ENCODE assay signal across 8 cellular contexts in genomic region chr2:240136013-240136670, GRCh38. TPM values are rescaled to one million over a fixed set of nuclear protein-coding genes. Genes with fewer than 3 reads are reported as not detected.
DNase-seq lines count a peak whose midpoint lies in the region; ATAC-seq and TF ChIP-seq lines count a peak whose summit lies in the region.

TSS of gene COPS9 (minus strand) at chr2:240136305. CDS start at chr2:240136284, 21 bp downstream.

- H2AFZ ChIP-seq in MM.1S (ENCODE audit: low read length) = peak within 1 kb of the TSS; percentile 93

- no peaks in the 10 kb centered on the region for H4K20me1 ChIP-seq in MM.1S (ENCODE audit: insufficient read depth, low read length)

- no peaks in the 10 kb centered on the region for H3K27me3 Mint-ChIP-seq in activated naive CD4-positive, alpha-beta T cell treated with anti-CD3 and anti-CD28 coated beads for 36 hours (ENCODE audit: low read depth)

- no peak for TF ChIP-seq EP300 in gastroesophageal sphincter (IDR thresholded peaks at IDR 0.05)

- peaks cover 18% of the 10 kb centered on the region for H3K79me2 ChIP-seq in MM.1S (ENCODE audit: low read length)

- H3K4me1 ChIP-seq in HAP-1 (peaks cover 4% of the 10 kb centered on the region; the same call in 1 of the 2 replicates), MM.1S (ENCODE audit: low read length) (0 out of 2 replicates have a peak, but pooled peaks cover 4% of the 10 kb centered on the region), gastroesophageal sphincter (peaks cover 2 to 27% (median 9%) of the 10 kb centered on the region in 3 donors)

- H3K36me3 ChIP-seq in HAP-1 (replicated peaks) (peaks cover 28% of the 10 kb centered on the region), MM.1S (replicated peaks; ENCODE audit: insufficient read depth, low read length) (no peaks in the 10 kb centered on the region), SK-N-MC (ENCODE audit: insufficient read depth, low read length) (peaks cover 17% of the 10 kb centered on the region), gastroesophageal sphincter (peaks cover 0 to 28% of the 10 kb centered on the region in 2 donors)

- peaks cover 25% of the 10 kb centered on the region for H3K4me1 Mint-ChIP-seq in activated naive CD4-positive, alpha-beta T cell treated with anti-CD3 and anti-CD28 coated beads for 36 hours (ENCODE audit: low read depth)

- peak within 1 kb of the TSS; percentile 74 for H3K27ac Mint-ChIP-seq in activated naive CD4-positive, alpha-beta T cell treated with anti-CD3 and anti-CD28 coated beads for 36 hours

- in situ Hi-C loops in G401 (cut with HindIII; ENCODE audit: low sequenced_read_pairs) = no loop called here
- in situ Hi-C loops in HAP-1 (cut with MboI; ENCODE audit: low sequenced_read_pairs) = no loop called here

- H3K9me2 ChIP-seq in MM.1S (replicated peaks; ENCODE audit: insufficient read depth, low read length) = no peaks in the 10 kb centered on the region

- H3K9me3 ChIP-seq in HAP-1 (no peaks in the 10 kb centered on the region), MM.1S (replicated peaks; ENCODE audit: insufficient read depth, low read length) (no peaks in the 10 kb centered on the region), SK-N-MC (ENCODE audit: low read depth, low read length) (no peaks in the 10 kb centered on the region), gastroesophageal sphincter (no peaks in the 10 kb centered on the region)

- peak within 1 kb of the TSS; percentile 95 for H3K4me2 ChIP-seq in MM.1S (ENCODE audit: low read depth, low read length)

- 0% methylated on average over 2 of the region's 79 CpGs; no CpG with 5 or more reads in 1 of the 2 donors for WGBS in gastroesophageal sphincter (ENCODE audit: low coverage in 1 of 2), 2 donors

- TF ChIP-seq CTCF in MM.1S (IDR thresholded peaks at IDR 0.05; ENCODE audit: low read length) (no peak), gastroesophageal sphincter (IDR thresholded peaks at IDR 0.05) (peak in 2 of 4 experiments; percentile 17 to 46), subcutaneous adipose tissue (IDR thresholded peaks at IDR 0.05; ENCODE audit: low read depth) (no peak)

- no peak within 1 kb of the TSS for H3K27ac ChIP-seq in MM.1S (ENCODE audit: low read length)
- no peak within 1 kb of the TSS for H3K27ac ChIP-seq in SK-N-MC
- peak within 1 kb of the TSS; percentile 39 to 90 (median 80) for H3K27ac ChIP-seq in gastroesophageal sphincter

- no peaks in the 10 kb centered on the region for H3F3A ChIP-seq in MM.1S (ENCODE audit: insufficient read depth, low read length)

- peak; percentile 97 for ATAC-seq in gastroesophageal sphincter

- no peaks in the 10 kb centered on the region for H3K27me3 ChIP-seq in HAP-1 (ENCODE audit: low read depth)
- peaks cover 34% of the 10 kb centered on the region for H3K27me3 ChIP-seq in MM.1S (replicated peaks; ENCODE audit: insufficient read depth, low read length)
- no peaks in the 10 kb centered on the region for H3K27me3 ChIP-seq in gastroesophageal sphincter

- H3K9me3 Mint-ChIP-seq in activated naive CD4-positive, alpha-beta T cell treated with anti-CD3 and anti-CD28 coated beads for 36 hours = no peaks in the 10 kb centered on the region

- CTCF ChIA-PET in activated naive CD4-positive, alpha-beta T cell treated with anti-CD3 and anti-CD28 coated beads for 36 hours (lab: Charles Lee) = no interaction called here

- H3K36me3 Mint-ChIP-seq in activated naive CD4-positive, alpha-beta T cell treated with anti-CD3 and anti-CD28 coated beads for 36 hours (ENCODE audit: low read depth) = peaks cover 8% of the 10 kb centered on the region

- H3K4me3 ChIP-seq in HAP-1 (peak within 1 kb of the TSS; percentile 73), MM.1S (ENCODE audit: low read length) (peak within 1 kb of the TSS; percentile 89), SK-N-MC (peak within 1 kb of the TSS; percentile 97), gastroesophageal sphincter (peak within 1 kb of the TSS; percentile 94 to 100)

- DNase-seq in G401 (ENCODE audit: low spot score) (peak; percentile 85), HAP-1 (ENCODE audit: low spot score in 2 of 2) (peak; percentile 75 to 89), MM.1S (peak; percentile 84), SK-N-MC (ENCODE audit: low read depth, low spot score) (no peak), non-pigmented ciliary epithelial cell (ENCODE audit: low read depth) (peak; percentile 17)
- peak; percentile 87 for DNase-seq in activated naive CD4-positive, alpha-beta T cell treated with anti-CD3 and anti-CD28 coated beads for 36 hours

- H3K4me3 Mint-ChIP-seq in activated naive CD4-positive, alpha-beta T cell treated with anti-CD3 and anti-CD28 coated beads for 36 hours = peak within 1 kb of the TSS; percentile 90

- H3K9ac ChIP-seq in MM.1S (ENCODE audit: low read length) (peak within 1 kb of the TSS; percentile 76), SK-N-MC (ENCODE audit: insufficient read length) (peak within 1 kb of the TSS; percentile 95)

- peak; percentile 64 to 76 for TF ChIP-seq POLR2A in gastroesophageal sphincter (IDR thresholded peaks at IDR 0.05)

- intact Hi-C loops in activated naive CD4-positive, alpha-beta T cell treated with anti-CD3 and anti-CD28 coated beads for 36 hours (cut with micrococcal nuclease) = loop anchor here (2.0 to 5.0 kb wide), 4 partner anchors 111 to 1181 kb away; partner anchors contain the start of genes HDAC4, HDLBP, NDUFA10 and SEPTIN2

RNA-seq across cellular contexts. Expression of gene COPS9, which starts in this region (rescaled TPM):
- total RNA-seq in G401 (2014; rRNA removed; shearing (Covaris generic)) = 221 and 260 TPM in 2 replicates
- total RNA-seq in activated naive CD4-positive, alpha-beta T cell treated with anti-CD3 and anti-CD28 coated beads for 36 hours = 10 to 100 TPM; 84.5 to 91.3 TPM
- total RNA-seq in gastroesophageal sphincter (100 to 1,000 TPM; 151 to 252 (median 169) TPM), subcutaneous adipose tissue (100 to 1,000 TPM in 3 of 4 donors, 10 to 100 TPM in 1; 65.4 to 243 (median 149) TPM)

Comparison
In these comparisons a context has a peak if more than half of its experiments do, and no peak if none do; other contexts are left out.
1. H3K27ac ChIP-seq: peak in gastroesophageal sphincter (4 of 4); none in MM.1S (single experiment) and SK-N-MC (single experiment).
2. Peak in every context shown above with its lines, with median percentiles within 50 percentile points of each other: H3K4me3 ChIP-seq.